Comparison of ENCODE assay signal across 29 cellular contexts in the genomic region with DNA sequence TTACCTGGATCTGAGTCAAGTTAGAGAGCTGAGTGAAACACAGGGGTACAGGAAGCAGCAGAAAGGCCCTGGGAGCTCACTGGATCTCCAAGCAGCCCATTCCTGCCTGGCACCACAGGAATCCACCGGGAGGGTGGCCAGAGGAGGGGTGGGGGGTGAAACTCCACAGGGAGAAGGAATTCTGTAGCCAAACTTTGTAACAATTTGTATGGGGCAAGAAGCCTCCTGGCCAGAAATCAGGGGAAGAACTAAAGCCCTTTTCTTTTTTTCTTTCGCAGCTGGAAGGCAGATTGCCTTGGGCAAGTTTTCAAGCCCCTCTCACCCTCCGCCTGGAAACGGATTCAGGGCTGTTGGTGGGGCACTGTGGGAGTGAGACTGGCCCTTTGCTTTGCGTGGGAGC.
A peak's percentile ranks its signal among the peaks of the same experiment; 100 is the strongest.
DNase-seq lines count a peak whose midpoint lies in the region; ATAC-seq and TF ChIP-seq lines count a peak whose summit lies in the region.
"Had no signal": no experiment of that assay in that cellular context is flagged by ENCODE, and none has a peak within 500 bp of the region (broad histone marks: within the 10 kb centered on the region; RNA-seq: fewer than 3 reads in every experiment).

No MANE protein-coding gene starts in this region.

- H3K56ac ChIP-seq in IMR-90 (ENCODE audit: extremely low read depth, insufficient read depth, low read length) = no peak overlapping the region

- POLR2A ChIA-PET in IMR-90 (lab: Charles Lee; ENCODE audit: unreplicated experiment) = no interaction called here

- no peaks in the 10 kb centered on the region for H3K27me3 ChIP-seq in IMR-90 (ENCODE audit: control insufficient read depth, insufficient read depth, low read length)
- H3K27me3 ChIP-seq: BE2C, colonic mucosa, right lobe of liver, SJSA1, transverse colon had no signal

- intact Hi-C loops in IMR-90 (cut with micrococcal nuclease) (no loop called here), Right ventricle myocardium superior (cut with DNase I) (no loop called here)

- no peak overlapping the region for H2AFZ ChIP-seq in IMR-90 (replicated peaks; ENCODE audit: low read length, poor library complexity)

- no peak overlapping the region for H4K91ac ChIP-seq in IMR-90 (ENCODE audit: insufficient read depth, low read depth, low read length)

- H3K9me3 ChIP-seq in IMR-90 (ENCODE audit: control insufficient read depth, insufficient read depth, low read length) = 0 out of 2 replicates have a peak, but pooled peaks cover 2% of the 10 kb centered on the region
- H3K9me3 ChIP-seq: BE2C, colonic mucosa, prostate gland, right lobe of liver, SJSA1, transverse colon had no signal

- DNase-seq in AG09309 (ENCODE audit: low read depth) (peak; percentile 18), IMR-90 (no peak), astrocyte of the spinal cord (ENCODE audit: low read depth, low spot score) (peak; percentile 22), medulla oblongata (ENCODE audit: extremely low spot score) (peak; percentile 33), Right ventricle myocardium superior (no peak), coronary artery (ENCODE audit: low spot score) (no peak), activated T-cell treated with anti-CD3 and anti-CD28 coated beads for 4 hours (no peak)
- DNase-seq: activated CD4-positive, alpha-beta T cell treated with anti-CD3 and anti-CD28 coated beads for 4 hours; BE2C; CD8-positive, alpha-beta memory T cell; colonic mucosa; effector memory CD4-positive, alpha-beta T cell; foreskin melanocyte; HCEC 1CT; Karpas-422; naive thymus-derived CD4-positive, alpha-beta T cell; NCI-H146; NCI-H2107; right lobe of liver; T-helper 9 cell; transverse colon had no signal

- no peak overlapping the region for H4K8ac ChIP-seq in IMR-90 (ENCODE audit: low read depth in 2 of 2, low read length in 2 of 2)

- H3K4me1 ChIP-seq in IMR-90 (ENCODE audit: control insufficient read depth, insufficient read depth, low read length) = no peaks in the 10 kb centered on the region; the same call in 1 of the 2 replicates
- H3K4me1 ChIP-seq: BE2C, colonic mucosa, prostate gland, right lobe of liver, SJSA1, transverse colon had no signal

- H3K36me3 ChIP-seq in IMR-90 (ENCODE audit: control insufficient read depth, insufficient read depth, low read length) = no peaks in the 10 kb centered on the region
- H3K36me3 ChIP-seq: BE2C, colonic mucosa, prostate gland, right lobe of liver, SJSA1, transverse colon had no signal

- H3K4ac ChIP-seq in IMR-90 (ENCODE audit: low read depth, low read length) = no peak overlapping the region

- CTCF ChIA-PET in IMR-90 (lab: Yijun Ruan, JAX) = no interaction called here

- no CpG with 5 or more reads among the region's 5 CpGs for WGBS in IMR-90 (ENCODE audit: extremely low coverage in 2 of 2, insufficient read length in 1 of 2), 2 experiments

- dilution Hi-C loops in IMR-90 (cut with HindIII; ENCODE audit: low sequenced_read_pairs, unreplicated experiment) = no loop called here

- H3K79me1 ChIP-seq in IMR-90 (ENCODE audit: low read depth in 1 of 2, low read length in 2 of 2) = no peaks in the 10 kb centered on the region

- H2BK120ac ChIP-seq in IMR-90 (ENCODE audit: low read depth, low read length) = no peak overlapping the region

- no peak overlapping the region for H2AK5ac ChIP-seq in IMR-90 (ENCODE audit: low read depth, low read length)

- no peak for ATAC-seq in IMR-90 (ENCODE audit: low read depth)
- no peak for ATAC-seq in Right ventricle myocardium superior (ENCODE audit: poor library complexity)
- no peak for ATAC-seq in HG03520 (IDR thresholded peaks at IDR 0.05; ENCODE audit: unreplicated experiment)
- ATAC-seq: activated naive CD4-positive, alpha-beta T cell treated with anti-CD3 and anti-CD28 coated beads, Interleukin-2, amount 50 U/mL, for 72 hours; HepG2; naive thymus-derived CD4-positive, alpha-beta T cell; right lobe of liver; stimulated activated effector memory CD8-positive, alpha-beta T cell treated with anti-CD3 and anti-CD28 coated beads, Interleukin-12 subunit alpha, Interleukin-12 subunit beta, amount 100 ng/mL, for 72 hours had no signal

- BruUV-seq in IMR-90 (replicated peaks; lab: Mats Ljungman, UMichigan) = no TSS peak

- in situ Hi-C loops in IMR-90 (cut with MboI; ENCODE audit: low sequenced_read_pairs) = no loop called here
- in situ Hi-C loops in astrocyte of the spinal cord (cut with HindIII; ENCODE audit: low sequenced_read_pairs) = no loop called here

- H3K9me1 ChIP-seq in IMR-90 (ENCODE audit: insufficient read depth, low read length) = no peaks in the 10 kb centered on the region

- H3K4me3 ChIP-seq in AG09309 (ENCODE audit: control insufficient read depth, low read depth, low read length) = no peak overlapping the region
- H3K4me3 ChIP-seq in IMR-90 (ENCODE audit: insufficient read depth, low read depth, low read length) = no peak overlapping the region
- H3K4me3 ChIP-seq in astrocyte of the spinal cord (ENCODE audit: low read depth, low read length) = no peak overlapping the region
- no peak overlapping the region for H3K4me3 ChIP-seq in coronary artery
- H3K4me3 ChIP-seq: colonic mucosa, prostate gland, right lobe of liver, SJSA1, transverse colon had no signal

- H3K27ac ChIP-seq in IMR-90 (ENCODE audit: insufficient read depth, low read length) (no peak overlapping the region), coronary artery (no peak overlapping the region)
- H3K27ac ChIP-seq: colonic mucosa, epithelial cell of prostate, prostate gland, right lobe of liver, SJSA1, transverse colon, VCaP had no signal

- no peak for TF ChIP-seq CTCF in AG09309 (IDR thresholded peaks at IDR 0.05; ENCODE audit: control insufficient read depth, insufficient read depth, low read depth, low read length, missing control alignments)
- no peak for TF ChIP-seq CTCF in IMR-90 (conservative IDR thresholded peaks at IDR 0.05; ENCODE audit: low read depth, low read length)
- TF ChIP-seq CTCF in astrocyte of the spinal cord (IDR thresholded peaks at IDR 0.05; ENCODE audit: low read depth, low read length) = no peak
- no peak for TF ChIP-seq CTCF in coronary artery (IDR thresholded peaks at IDR 0.05)

- H3K9ac ChIP-seq in IMR-90 (ENCODE audit: low read depth, low read length) = no peak overlapping the region

- no peak for TF ChIP-seq POLR2A in IMR-90 (IDR thresholded peaks at IDR 0.05; ENCODE audit: low read depth, low read length)

- no peak overlapping the region for H3K18ac ChIP-seq in IMR-90 (ENCODE audit: low read depth, low read length)

- H2BK20ac ChIP-seq in IMR-90 (ENCODE audit: low read depth, low read length) = no peak overlapping the region

- TF ChIP-seq RAD21 in IMR-90 (IDR thresholded peaks at IDR 0.05; ENCODE audit: low read length) = no peak

- no peak overlapping the region for H2BK5ac ChIP-seq in IMR-90 (ENCODE audit: low read depth, low read length, poor library complexity, severe bottlenecking)

- no peak overlapping the region for H4K5ac ChIP-seq in IMR-90 (ENCODE audit: low read depth, low read length)

- no peak overlapping the region for H3K4me2 ChIP-seq in IMR-90 (ENCODE audit: low read depth, low read length)

- no peaks in the 10 kb centered on the region for H4K20me1 ChIP-seq in IMR-90 (ENCODE audit: insufficient read depth, low read length)

- H3K23ac ChIP-seq in IMR-90 (ENCODE audit: low read depth, low read length) = no peak overlapping the region

- H2AK9ac ChIP-seq in IMR-90 (replicated peaks; ENCODE audit: low read depth, low read length, poor library complexity) = peak overlapping the region; percentile 72

- no peak overlapping the region for H2BK15ac ChIP-seq in IMR-90 (ENCODE audit: low read depth, low read length)

- no peak overlapping the region for H3K14ac ChIP-seq in IMR-90 (replicated peaks; ENCODE audit: low read depth, low read length)

TF ChIP-seq in IMR-90, 13 proteins besides CTCF, POLR2A, EP300 and RAD21:
- no peak for TF ChIP-seq MAZ (IDR thresholded peaks at IDR 0.05; ENCODE audit: borderline replicate concordance, low read depth, low read length)
- TF ChIP-seq MXI1 (IDR thresholded peaks at IDR 0.05; ENCODE audit: borderline replicate concordance, low read depth, low read length) = no peak
- TF ChIP-seq, protein P1, sequence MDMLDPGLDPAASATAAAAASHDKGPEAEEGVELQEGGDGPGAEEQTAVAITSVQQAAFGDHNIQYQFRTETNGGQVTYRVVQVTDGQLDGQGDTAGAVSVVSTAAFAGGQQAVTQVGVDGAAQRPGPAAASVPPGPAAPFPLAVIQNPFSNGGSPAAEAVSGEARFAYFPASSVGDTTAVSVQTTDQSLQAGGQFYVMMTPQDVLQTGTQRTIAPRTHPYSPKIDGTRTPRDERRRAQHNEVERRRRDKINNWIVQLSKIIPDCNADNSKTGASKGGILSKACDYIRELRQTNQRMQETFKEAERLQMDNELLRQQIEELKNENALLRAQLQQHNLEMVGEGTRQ (IDR thresholded peaks at IDR 0.05; ENCODE audit: low read depth, low read length) = no peak
- TF ChIP-seq SMC3 (IDR thresholded peaks at IDR 0.05; ENCODE audit: low read depth, low read length) = no peak
- no peak for TF ChIP-seq ELK1 (IDR thresholded peaks at IDR 0.05; ENCODE audit: borderline replicate concordance, low read depth, low read length)
- TF ChIP-seq RCOR1 (IDR thresholded peaks at IDR 0.05; ENCODE audit: insufficient replicate concordance, low read length) = no peak
- no peak for TF ChIP-seq CHD1 (IDR thresholded peaks at IDR 0.05; ENCODE audit: low read depth, low read length)
TF ChIP-seq in IMR-90: peak in this region for 0.

Comparison
In these comparisons a context has a peak if more than half of its experiments do, and no peak if none do; other contexts are left out.
1. DNase-seq: peak in AG09309 (single experiment), astrocyte of the spinal cord (single experiment) and medulla oblongata (single experiment); none in IMR-90 (single experiment), Right ventricle myocardium superior (single experiment), coronary artery (single experiment) and activated T-cell treated with anti-CD3 and anti-CD28 coated beads for 4 hours (single experiment).